Comparison of ENCODE assay signal across 8 cellular contexts in the genomic region with DNA sequence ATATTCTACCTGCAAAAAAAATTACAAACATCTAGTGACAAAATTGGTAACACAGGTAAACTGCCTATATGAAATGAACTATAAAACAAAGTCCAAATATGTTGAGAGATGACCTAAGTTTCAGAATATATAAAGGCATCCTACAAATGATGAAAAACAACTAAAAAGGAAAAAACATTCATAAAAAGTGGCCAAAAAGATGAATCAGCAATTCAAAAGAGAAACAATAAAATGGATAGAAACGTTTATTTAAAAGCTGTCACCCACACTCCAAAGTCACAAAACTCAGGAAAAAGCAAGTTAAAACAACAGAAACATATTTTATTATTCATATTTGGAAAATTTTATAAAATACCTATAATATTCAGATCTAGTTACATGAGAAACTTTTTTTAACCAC.
"Had no signal": no experiment of that assay in that cellular context is flagged by ENCODE, and none has a peak within 500 bp of the region (broad histone marks: within the 10 kb centered on the region; RNA-seq: fewer than 3 reads in every experiment).

No MANE protein-coding gene starts in this region.

- FAIRE-seq: HepG2 had no signal

- H3K36me3 ChIP-seq: HAP-1 had no signal

- H3K4me1 ChIP-seq: HAP-1 had no signal

- H3K4me2 ChIP-seq: KMS-11 had no signal

- H3K9me3 ChIP-seq: HAP-1 had no signal

- H3K4me3 ChIP-seq: GM23248, HAP-1 had no signal

- H3K27ac ChIP-seq: GM23248, HL-60, KMS-11 had no signal

- ATAC-seq: HepG2 had no signal

- H3K9ac ChIP-seq: GM23248, KMS-11 had no signal

- DNase-seq: GM23248, GOT3, H7, KBM-7 had no signal
